15 cellular contexts compared by ENCODE assay signal in the genomic region with DNA sequence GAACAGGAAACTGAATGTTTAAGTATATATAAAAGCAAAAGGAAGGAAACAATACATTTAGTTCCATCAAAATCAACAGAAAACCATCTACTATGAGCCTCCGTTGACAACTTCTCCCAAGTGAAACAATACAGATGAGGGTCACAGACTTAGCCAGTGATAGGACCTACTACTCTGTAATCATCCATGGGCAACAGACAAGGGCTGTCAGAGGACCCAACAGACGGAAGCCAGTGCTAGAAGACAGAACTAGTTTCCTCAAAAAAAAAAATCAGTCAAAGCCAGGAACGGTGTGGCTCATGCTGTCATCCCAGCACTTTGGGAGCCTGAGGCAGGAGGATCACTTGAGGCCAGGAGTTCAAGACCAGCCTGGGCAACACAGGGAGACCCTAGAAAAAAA.
"Had no signal": no experiment of that assay in that cellular context is flagged by ENCODE, and none has a peak within 500 bp of the region (broad histone marks: within the 10 kb centered on the region; RNA-seq: fewer than 3 reads in every experiment).

No MANE protein-coding gene starts in this region.

- H3K27me3 ChIP-seq: cardiac muscle cell, dorsolateral prefrontal cortex, heart left ventricle had no signal

- H3K4me1 ChIP-seq: heart left ventricle, lower lobe of right lung had no signal

- H3K27me3 Mint-ChIP-seq: activated naive CD4-positive, alpha-beta T cell treated with anti-CD3 and anti-CD28 coated beads, Interleukin-2, amount 10 ng/mL, durations not matched to agents 7 days and 5 days; stimulated activated memory B cell treated with anti-CD40 and anti-IgM and Interleukin-4, amounts not matched to agents 10 μg/mL and 1 μg/mL and 100 μg/mL, for 72 hours had no signal

- H3K9me3 ChIP-seq: heart left ventricle, lower lobe of right lung had no signal

- H3K9me3 Mint-ChIP-seq: activated naive CD4-positive, alpha-beta T cell treated with anti-CD3 and anti-CD28 coated beads, Interleukin-2, amount 10 ng/mL, durations not matched to agents 7 days and 5 days; activated T-helper 2 cell treated with anti-CD3 and anti-CD28 coated beads, Interferon-gamma antibody, Interleukin-2, Interleukin-4, amounts not matched to agents 10 μg/mL and 5 μg/mL and 100 μg/mL, durations not matched to agents 14 hours and 24 hours and 36 hours; natural killer cell; stimulated activated memory B cell treated with anti-CD40 and anti-IgM and Interleukin-4, amounts not matched to agents 10 μg/mL and 1 μg/mL and 100 μg/mL, for 72 hours had no signal

- H3K4me3 Mint-ChIP-seq: activated naive CD4-positive, alpha-beta T cell treated with anti-CD3 and anti-CD28 coated beads, Interleukin-2, amount 10 ng/mL, durations not matched to agents 7 days and 5 days; natural killer cell; stimulated activated memory B cell treated with anti-CD40 and anti-IgM and Interleukin-4, amounts not matched to agents 10 μg/mL and 1 μg/mL and 100 μg/mL, for 72 hours had no signal

- H3K4me3 ChIP-seq: cardiac muscle cell, dorsolateral prefrontal cortex, heart left ventricle, lower lobe of right lung had no signal

- H3K36me3 ChIP-seq: cardiac muscle cell, heart left ventricle, lower lobe of right lung had no signal

- H3K36me3 Mint-ChIP-seq: natural killer cell had no signal

- H3K27ac Mint-ChIP-seq: activated naive CD4-positive, alpha-beta T cell treated with anti-CD3 and anti-CD28 coated beads, Interleukin-2, amount 10 ng/mL, durations not matched to agents 7 days and 5 days; activated T-helper 2 cell treated with anti-CD3 and anti-CD28 coated beads, Interferon-gamma antibody, Interleukin-2, Interleukin-4, amounts not matched to agents 10 μg/mL and 5 μg/mL and 100 μg/mL, durations not matched to agents 14 hours and 24 hours and 36 hours; natural killer cell; stimulated activated memory B cell treated with anti-CD40 and anti-IgM and Interleukin-4, amounts not matched to agents 10 μg/mL and 1 μg/mL and 100 μg/mL, for 72 hours had no signal

- H3K27ac ChIP-seq: cardiac muscle cell, dorsolateral prefrontal cortex, heart left ventricle, lower lobe of right lung had no signal

- DNase-seq: activated CD4-positive, alpha-beta T cell treated with anti-CD3 and anti-CD28 coated beads, Interleukin-2, amount 50 U/mL, for 1 hour; activated naive CD4-positive, alpha-beta T cell treated with anti-CD3 and anti-CD28 coated beads, Interleukin-2, amount 10 ng/mL, durations not matched to agents 7 days and 5 days; activated T-cell treated with anti-CD3 and anti-CD28 coated beads for 4 hours; dorsolateral prefrontal cortex; heart left ventricle; left cardiac atrium; lower lobe of right lung; natural killer cell; nucleus accumbens; posterior cingulate gyrus; stimulated activated CD4-positive, alpha-beta T cell treated with anti-CD3 and anti-CD28 coated beads, Interleukin-2, amount 100 ng/mL, for 48 hours had no signal

- H3K4me1 Mint-ChIP-seq: activated naive CD4-positive, alpha-beta T cell treated with anti-CD3 and anti-CD28 coated beads, Interleukin-2, amount 10 ng/mL, durations not matched to agents 7 days and 5 days had no signal

- ATAC-seq: activated CD4-positive, CD25-positive, alpha-beta regulatory T cell treated with anti-CD3 and anti-CD28 coated beads, Interleukin-2, amount 50 U/mL, for 24 hours; heart left ventricle; left cardiac atrium; lower lobe of right lung; natural killer cell; stimulated activated memory B cell treated with anti-CD40 and anti-IgM and Interleukin-4, amounts not matched to agents 10 μg/mL and 1 μg/mL and 100 μg/mL, for 72 hours had no signal
